ENCODE assay signal across 9 cellular contexts in the genomic region with DNA sequence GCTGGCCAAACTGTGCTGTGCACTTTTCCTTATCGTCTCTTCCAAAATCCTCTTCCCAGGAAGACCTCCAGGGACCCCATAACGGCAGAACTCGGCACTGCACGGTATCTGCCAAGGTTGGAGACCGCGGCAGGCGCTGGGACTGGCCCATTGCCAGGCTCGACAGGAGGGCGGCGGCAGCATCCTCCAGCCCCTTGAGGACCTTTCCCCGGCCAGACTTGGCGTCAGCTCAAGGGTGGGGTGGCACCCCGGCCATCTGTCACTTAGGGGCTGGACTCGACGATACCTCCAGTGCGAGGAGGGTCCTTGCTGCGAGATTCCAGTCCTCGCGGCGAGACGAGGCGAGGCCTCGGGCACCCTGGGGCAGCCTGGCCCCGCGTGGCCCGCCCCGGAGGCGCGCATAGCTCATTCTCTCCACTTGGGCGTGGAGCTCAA.
DNase-seq lines count a peak whose midpoint lies in the region; ATAC-seq, FAIRE-seq and TF ChIP-seq lines count a peak whose summit lies in the region.
"Had no signal": no experiment of that assay in that cellular context is flagged by ENCODE, and none has a peak within 500 bp of the region (broad histone marks: within the 10 kb centered on the region; RNA-seq: fewer than 3 reads in every experiment).

No MANE protein-coding gene starts in this region.

- no peak for ATAC-seq in GM21529 (IDR thresholded peaks at IDR 0.05; ENCODE audit: unreplicated experiment)

- H3K27ac ChIP-seq in HUES48 (ENCODE audit: low read depth, low read length) (peak overlapping the region; percentile 89), brain microvascular endothelial cell (peak overlapping the region; percentile 55)

- in situ Hi-C loops in brain microvascular endothelial cell (cut with HindIII; ENCODE audit: low pct_ligation_motif_present, low sequenced_read_pairs), result no loop called here

- no peak for FAIRE-seq in GM18507 (lab: Jason Lieb, UNC)
- FAIRE-seq: frontal cortex had no signal

- DNase-seq in GM18507 (ENCODE audit: extremely low spot score, insufficient read length, low read depth) (peak; percentile 9), T follicular helper cell (ENCODE audit: low read depth) (peak; percentile 27), brain microvascular endothelial cell (peak; percentile 16), kidney tubule cell (ENCODE audit: low spot score) (peak; percentile 43), GF-D8 (lab: John Stamatoyannopoulos, UW) (no peak)
- DNase-seq in stimulated activated CD4-positive, alpha-beta T cell treated with anti-CD3 and anti-CD28 coated beads, Interleukin-1b, Interleukin-23, amount 100 ng/mL, for 48 hours, result peak; percentile 35

- H3K4me3 ChIP-seq in HUES48 (ENCODE audit: low read depth, low read length) (peak overlapping the region; percentile 91), brain microvascular endothelial cell (ENCODE audit: low read depth, low read length) (peak overlapping the region; percentile 98)

- no peak for TF ChIP-seq CTCF in brain microvascular endothelial cell (IDR thresholded peaks at IDR 0.05; ENCODE audit: low read depth, low read length, missing control alignments)

- no peaks in the 10 kb centered on the region for H3K9me3 ChIP-seq in HUES48 (ENCODE audit: control insufficient read depth, insufficient read depth, low read length)

- H3K9ac ChIP-seq in HUES48 (ENCODE audit: low read depth, low read length), result peak overlapping the region; percentile 88

- H3K36me3 ChIP-seq in HUES48 (ENCODE audit: control insufficient read depth, insufficient read depth, low read length) (peaks cover 21% of the 10 kb centered on the region), brain microvascular endothelial cell (replicated peaks) (peaks cover 14% of the 10 kb centered on the region)

- H3K4me1 ChIP-seq in HUES48 (ENCODE audit: control insufficient read depth, insufficient read depth, low read length), result peaks cover 30% of the 10 kb centered on the region

- H3K27me3 ChIP-seq in HUES48 (ENCODE audit: control insufficient read depth, insufficient read depth, low read length), result no peaks in the 10 kb centered on the region
- no peaks in the 10 kb centered on the region for H3K27me3 ChIP-seq in brain microvascular endothelial cell (replicated peaks)
